Comparison of ENCODE assay signal across 1 cellular context in genomic region chr5:160260006-160260775, GRCh38.
TF ChIP-seq lines count a peak whose summit lies in the region.

No MANE protein-coding gene starts in this region.

TF ChIP-seq in K562, 482 proteins besides CTCF, POLR2A, EP300 and RAD21:
- TF ChIP-seq PKNOX1 (IDR thresholded peaks at IDR 0.05) (no peak), NR4A1 (CRISPR knock-in tag; IDR thresholded peaks at IDR 0.05) (no peak), NR4A1 (tag; IDR thresholded peaks at IDR 0.05) (no peak), FIP1L1 (IDR thresholded peaks at IDR 0.05; ENCODE audit: low read depth, low read length, poor library complexity, severe bottlenecking) (no peak), E2F6 (IDR thresholded peaks at IDR 0.05; ENCODE audit: borderline replicate concordance in 1 of 2, extremely low read depth in 1 of 2, insufficient read depth in 1 of 2, insufficient read length in 1 of 2, low read depth in 1 of 2, low read length in 1 of 2, poor library complexity in 1 of 2, severe bottlenecking in 1 of 2) (peak in 1 of 2 experiments; percentile 11), GATAD2A (IDR thresholded peaks at IDR 0.05) (no peak), ZBTB33 (CRISPR knock-in tag; IDR thresholded peaks at IDR 0.05) (peak; percentile 47; the same call in 1 of the 2 replicates), YBX1 (IDR thresholded peaks at IDR 0.05) (no peak), ZNF696 (CRISPR knock-in tag; conservative IDR thresholded peaks at IDR 0.05) (no peak), KDM5B (IDR thresholded peaks at IDR 0.05; ENCODE audit: insufficient replicate concordance, low read depth, low read length) (peak; percentile 37), KDM1A (IDR thresholded peaks at IDR 0.05) (no peak), PPARD (CRISPR knock-in tag; IDR thresholded peaks at IDR 0.05) (no peak), FOXM1 (IDR thresholded peaks at IDR 0.05; ENCODE audit: low read depth) (no peak), FOXM1 (CRISPR knock-in tag; IDR thresholded peaks at IDR 0.05; ENCODE audit: low read depth) (0 out of 2 replicates have a peak, but pooled peaks have one; percentile 61)
TF ChIP-seq in K562: peak in this region for 4.
